ENCODE assay signal across 21 cellular contexts in genomic region chr10:6153845-6154244, GRCh38. TPM values are rescaled to one million over a fixed set of nuclear protein-coding genes. Genes with fewer than 3 reads are reported as not detected.
A peak's percentile ranks its signal among the peaks of the same experiment; 100 is the strongest.
DNase-seq lines count a peak whose midpoint lies in the region; ATAC-seq and TF ChIP-seq lines count a peak whose summit lies in the region.
"Had no signal": no experiment of that assay in that cellular context is flagged by ENCODE, and none has a peak within 500 bp of the region (broad histone marks: within the 10 kb centered on the region; RNA-seq: fewer than 3 reads in every experiment).

No MANE protein-coding gene starts in this region.

- no peak overlapping the region for H3K4me3 ChIP-seq in CD4-positive, alpha-beta memory T cell (ENCODE audit: low read length in 2 of 2)
- no peak overlapping the region for H3K4me3 ChIP-seq in IMR-90 (ENCODE audit: insufficient read depth, low read depth, low read length)
- H3K4me3 ChIP-seq in neutrophil (ENCODE audit: low read depth in 1 of 2, low read length in 1 of 2) = peak overlapping the region in 1 of 2 experiments; percentile 25
- H3K4me3 ChIP-seq: Peyer's patch, SJCRH30 had no signal

- ATAC-seq in IMR-90 (ENCODE audit: low read depth) (no peak), HG02798 (IDR thresholded peaks at IDR 0.05; ENCODE audit: poor library complexity, unreplicated experiment) (no peak), HG03521 (IDR thresholded peaks at IDR 0.05; ENCODE audit: unreplicated experiment) (no peak), GM21576 (IDR thresholded peaks at IDR 0.05; ENCODE audit: unreplicated experiment) (no peak)
- ATAC-seq: CD8-positive, alpha-beta T cell had no signal

- POLR2A ChIA-PET in CD4-positive, alpha-beta memory T cell (lab: Charles Lee; ENCODE audit: partially characterized antibody) = interaction anchor here (2.2 kb wide), 1 partner anchor 10 kb away, joined by 7 read pairs; no protein-coding TSS in a partner anchor
- POLR2A ChIA-PET in IMR-90 (lab: Charles Lee; ENCODE audit: unreplicated experiment) = no interaction called here

- dilution Hi-C loops in IMR-90 (cut with HindIII; ENCODE audit: low sequenced_read_pairs, unreplicated experiment) = no loop called here

- peaks cover 20 to 56% (median 29%) of the 10 kb centered on the region in 4 donors for H3K4me1 Mint-ChIP-seq in CD4-positive, alpha-beta memory T cell
- H3K4me1 Mint-ChIP-seq in dendritic cell treated with granulocyte-macrophage colony-stimulating factor and Interleukin-4, amounts not matched to agents 40 ng/mL and 50 ng/mL, for 4 days (ENCODE audit: low read depth) = peaks cover 67% of the 10 kb centered on the region

- peaks cover 25% of the 10 kb centered on the region for H4K20me1 ChIP-seq in IMR-90 (ENCODE audit: insufficient read depth, low read length)

- H3K23ac ChIP-seq in IMR-90 (ENCODE audit: low read depth, low read length) = no peak overlapping the region

- TF ChIP-seq POLR2A in IMR-90 (IDR thresholded peaks at IDR 0.05; ENCODE audit: low read depth, low read length) = no peak

- no peak overlapping the region for H3K9ac ChIP-seq in IMR-90 (ENCODE audit: low read depth, low read length)

- no peak for DNase-seq in CD4-positive, alpha-beta memory T cell
- no peak for DNase-seq in IMR-90
- DNase-seq in central memory CD4-positive, alpha-beta T cell = no peak
- DNase-seq: Calu3; CD8-positive, alpha-beta T cell; H9; Karpas-422; MV-4-11; NCI-H1105 treated with DMSO at 0.1 percent for 48 hours; NCI-H2029 treated with DMSO at 0.1 percent for 48 hours; NCI-H226; NCI-H510A treated with DMSO at 0.1 percent for 48 hours; NCI-H82; Peyer's patch had no signal

- peaks cover 21% of the 10 kb centered on the region for H3K4me1 ChIP-seq in CD4-positive, alpha-beta memory T cell (ENCODE audit: insufficient read depth, low read length)
- H3K4me1 ChIP-seq in IMR-90 (ENCODE audit: control insufficient read depth, insufficient read depth, low read length) = peaks cover 4% of the 10 kb centered on the region
- peaks cover 59 to 60% of the 10 kb centered on the region in 2 experiments for H3K4me1 ChIP-seq in neutrophil (ENCODE audit: control insufficient read depth in 1 of 2, insufficient read depth in 1 of 2, low read depth in 1 of 2, low read length in 1 of 2)

- in situ Hi-C loops in IMR-90 (cut with MboI; ENCODE audit: low sequenced_read_pairs) = no loop called here

- H3K9me1 ChIP-seq in IMR-90 (ENCODE audit: insufficient read depth, low read length) = peaks cover 9% of the 10 kb centered on the region; the same call in 1 of the 2 replicates

- no peak overlapping the region for H2BK120ac ChIP-seq in IMR-90 (ENCODE audit: low read depth, low read length)

- CTCF ChIA-PET in CD4-positive, alpha-beta memory T cell (lab: Charles Lee; ENCODE audit: partially characterized antibody) = interaction anchor here (1.0 to 11.8 kb wide), 8 partner anchors 10 to 252 kb away, joined by 3 to 106 read pairs (median 14); no protein-coding TSS in a partner anchor
- CTCF ChIA-PET in IMR-90 (lab: Yijun Ruan, JAX) = no interaction called here

- H2AK5ac ChIP-seq in IMR-90 (ENCODE audit: low read depth, low read length) = 0 out of 2 replicates have a peak overlapping the region, but pooled peaks have one; percentile 65

- no peak overlapping the region for H4K5ac ChIP-seq in IMR-90 (ENCODE audit: low read depth, low read length)

- H3K56ac ChIP-seq in IMR-90 (ENCODE audit: extremely low read depth, insufficient read depth, low read length) = no peak overlapping the region

- WGBS in IMR-90 (ENCODE audit: extremely low coverage in 2 of 2, insufficient read length in 1 of 2), 2 experiments = 100% methylated on average over 1 of the region's 7 CpGs; no CpG with 5 or more reads in 1 of the 2 experiments

- no peaks in the 10 kb centered on the region for H3K9me3 ChIP-seq in CD4-positive, alpha-beta memory T cell (ENCODE audit: control insufficient read depth in 1 of 2, low read length in 2 of 2)
- H3K9me3 ChIP-seq in IMR-90 (ENCODE audit: control insufficient read depth, insufficient read depth, low read length) (no peaks in the 10 kb centered on the region), neutrophil (no peaks in the 10 kb centered on the region)
- H3K9me3 ChIP-seq: Peyer's patch, SJCRH30 had no signal

- H3K36me3 Mint-ChIP-seq in CD4-positive, alpha-beta memory T cell = peaks cover 7 to 8% of the 10 kb centered on the region in 2 donors
- peaks cover 27% of the 10 kb centered on the region for H3K36me3 Mint-ChIP-seq in dendritic cell treated with granulocyte-macrophage colony-stimulating factor and Interleukin-4, amounts not matched to agents 40 ng/mL and 50 ng/mL, for 4 days (ENCODE audit: low read depth)

- no peak overlapping the region for H3K27ac ChIP-seq in CD4-positive, alpha-beta memory T cell (ENCODE audit: low read depth, low read length)
- H3K27ac ChIP-seq in IMR-90 (ENCODE audit: insufficient read depth, low read length) (no peak overlapping the region), neutrophil (peak overlapping the region; percentile 99)
- H3K27ac ChIP-seq: Peyer's patch had no signal

- no peaks in the 10 kb centered on the region for H3K9me3 Mint-ChIP-seq in CD4-positive, alpha-beta memory T cell
- H3K9me3 Mint-ChIP-seq in dendritic cell treated with granulocyte-macrophage colony-stimulating factor and Interleukin-4, amounts not matched to agents 40 ng/mL and 50 ng/mL, for 4 days = no peaks in the 10 kb centered on the region
- H3K9me3 Mint-ChIP-seq: CD8-positive, alpha-beta T cell; H9; IgD-negative memory B cell had no signal

- TF ChIP-seq RAD21 in IMR-90 (IDR thresholded peaks at IDR 0.05; ENCODE audit: low read length) = no peak

- H3K14ac ChIP-seq in IMR-90 (replicated peaks; ENCODE audit: low read depth, low read length) = no peak overlapping the region

- TF ChIP-seq CTCF in IMR-90 (conservative IDR thresholded peaks at IDR 0.05; ENCODE audit: low read depth, low read length) (no peak), neutrophil (IDR thresholded peaks at IDR 0.05) (peak; percentile 31)

- H3K79me1 ChIP-seq in IMR-90 (ENCODE audit: low read depth in 1 of 2, low read length in 2 of 2) = peaks cover 14 to 79% of the 10 kb centered on the region in 2 experiments

- H3K36me3 ChIP-seq in CD4-positive, alpha-beta memory T cell (ENCODE audit: insufficient read depth, low read length) = no peaks in the 10 kb centered on the region
- no peaks in the 10 kb centered on the region for H3K36me3 ChIP-seq in IMR-90 (ENCODE audit: control insufficient read depth, insufficient read depth, low read length)
- H3K36me3 ChIP-seq in neutrophil = no peaks in the 10 kb centered on the region
- H3K36me3 ChIP-seq: Peyer's patch, SJCRH30 had no signal

- peak overlapping the region in 4 of 7 donors; percentile 66 to 72 (median 68) for H3K27ac Mint-ChIP-seq in CD4-positive, alpha-beta memory T cell
- H3K27ac Mint-ChIP-seq in dendritic cell treated with granulocyte-macrophage colony-stimulating factor and Interleukin-4, amounts not matched to agents 40 ng/mL and 50 ng/mL, for 4 days = peak overlapping the region; percentile 54
- H3K27ac Mint-ChIP-seq: CD8-positive, alpha-beta T cell; IgD-negative memory B cell had no signal

- H2BK15ac ChIP-seq in IMR-90 (ENCODE audit: low read depth, low read length) = no peak overlapping the region

- no peak overlapping the region for H3K18ac ChIP-seq in IMR-90 (ENCODE audit: low read depth, low read length)

- H2AK9ac ChIP-seq in IMR-90 (replicated peaks; ENCODE audit: low read depth, low read length, poor library complexity) = no peak overlapping the region

- H3K4me2 ChIP-seq in IMR-90 (ENCODE audit: low read depth, low read length) = no peak overlapping the region

- BruUV-seq in IMR-90 (replicated peaks; lab: Mats Ljungman, UMichigan) = no TSS peak

- no peaks in the 10 kb centered on the region for H3K27me3 ChIP-seq in CD4-positive, alpha-beta memory T cell (ENCODE audit: insufficient read depth, low read length)
- H3K27me3 ChIP-seq in IMR-90 (ENCODE audit: control insufficient read depth, insufficient read depth, low read length) (no peaks in the 10 kb centered on the region), neutrophil (no peaks in the 10 kb centered on the region)
- H3K27me3 ChIP-seq: Peyer's patch, SJCRH30 had no signal

- H3K4me3 Mint-ChIP-seq in CD4-positive, alpha-beta memory T cell = peak overlapping the region in 1 of 8 donors; percentile 33
- H3K4me3 Mint-ChIP-seq in dendritic cell treated with granulocyte-macrophage colony-stimulating factor and Interleukin-4, amounts not matched to agents 40 ng/mL and 50 ng/mL, for 4 days = no peak overlapping the region
- H3K4me3 Mint-ChIP-seq: CD8-positive, alpha-beta T cell; IgD-negative memory B cell had no signal

- H4K8ac ChIP-seq in IMR-90 (ENCODE audit: low read depth in 2 of 2, low read length in 2 of 2) = no peak overlapping the region

- intact Hi-C loops in CD4-positive, alpha-beta memory T cell (cut with micrococcal nuclease) = no loop called here
- intact Hi-C loops in IMR-90 (cut with micrococcal nuclease) = no loop called here
- intact Hi-C loops in dendritic cell treated with granulocyte-macrophage colony-stimulating factor and Interleukin-4, amounts not matched to agents 40 ng/mL and 50 ng/mL, for 4 days (cut with micrococcal nuclease) = loop anchor here (5.0 kb wide), 1 partner anchor 48 kb away; the partner anchor contains the start of gene PFKFB3

- H2AFZ ChIP-seq in IMR-90 (replicated peaks; ENCODE audit: low read length, poor library complexity) = no peak overlapping the region

- H3K27me3 Mint-ChIP-seq in CD4-positive, alpha-beta memory T cell = no peaks in the 10 kb centered on the region
- H3K27me3 Mint-ChIP-seq in dendritic cell treated with granulocyte-macrophage colony-stimulating factor and Interleukin-4, amounts not matched to agents 40 ng/mL and 50 ng/mL, for 4 days = no peaks in the 10 kb centered on the region

- H2BK20ac ChIP-seq in IMR-90 (ENCODE audit: low read depth, low read length) = no peak overlapping the region

- H4K91ac ChIP-seq in IMR-90 (ENCODE audit: insufficient read depth, low read depth, low read length) = no peak overlapping the region

- H2BK5ac ChIP-seq in IMR-90 (ENCODE audit: low read depth, low read length, poor library complexity, severe bottlenecking) = peak overlapping the region; percentile 22

- H3K4ac ChIP-seq in IMR-90 (ENCODE audit: low read depth, low read length) = no peak overlapping the region

TF ChIP-seq in IMR-90, 13 proteins besides CTCF, POLR2A, EP300 and RAD21 (continues in another document):
- no peak for TF ChIP-seq USF2 (IDR thresholded peaks at IDR 0.05; ENCODE audit: low read depth, low read length)

RNA-seq across cellular contexts. Expression of gene PFKFB3, which starts 48.9 kb away (rescaled TPM):
- 10 to 100 TPM; 55.7 to 67.1 TPM for total RNA-seq in CD4-positive, alpha-beta memory T cell
- 10 to 100 TPM; 11.8 to 16.0 TPM for polyA plus RNA-seq in CD4-positive, alpha-beta memory T cell
- total RNA-seq in IMR-90 (2012; rRNA removed) = 26.9 and 34.1 TPM in 2 replicates
- 45.5 and 51.3 TPM in 2 replicates for polyA plus RNA-seq in IMR-90 (2012; rRNA removed)
- 35.6 and 39.8 TPM in 2 replicates for polyA plus RNA-seq in IMR-90 (2012; cell fraction: cytosol; rRNA removed)
- 86.2 and 130 TPM in 2 replicates for polyA plus RNA-seq in IMR-90 (2012; cell fraction: nucleus; rRNA removed; ENCODE audit: low replicate concordance)
